ENCODE assay signal across 18 cellular contexts in genomic region chr11:95821640-95822039, GRCh38. TPM values are rescaled to one million over a fixed set of nuclear protein-coding genes. Genes with fewer than 3 reads are reported as not detected.
A peak's percentile ranks its signal among the peaks of the same experiment; 100 is the strongest.
DNase-seq lines count a peak whose midpoint lies in the region; ATAC-seq and TF ChIP-seq lines count a peak whose summit lies in the region.
"Had no signal": no experiment of that assay in that cellular context is flagged by ENCODE, and none has a peak within 500 bp of the region (broad histone marks: within the 10 kb centered on the region; RNA-seq: fewer than 3 reads in every experiment).

No MANE protein-coding gene starts in this region.

- H3K27me3 ChIP-seq in adipocyte (replicated peaks; ENCODE audit: control insufficient read depth, insufficient read depth, low read length), result no peaks in the 10 kb centered on the region

- no peak for TF ChIP-seq CTCF in fibroblast of pulmonary artery (IDR thresholded peaks at IDR 0.05; ENCODE audit: low read length, missing control alignments)

- intact Hi-C loops in activated naive CD4-positive, alpha-beta T cell treated with anti-CD3 and anti-CD28 coated beads for 36 hours (cut with micrococcal nuclease), result no loop called here

- CTCF ChIA-PET in activated naive CD4-positive, alpha-beta T cell treated with anti-CD3 and anti-CD28 coated beads, Interleukin-2, amount 10 ng/mL, durations not matched to agents 7 days and 5 days (lab: Charles Lee), result no interaction called here
- CTCF ChIA-PET in activated naive CD4-positive, alpha-beta T cell treated with anti-CD3 and anti-CD28 coated beads for 36 hours (lab: Charles Lee), result no interaction called here

- no peak overlapping the region for H3K9ac ChIP-seq in adipocyte (ENCODE audit: low read length)

- DNase-seq in activated naive CD4-positive, alpha-beta T cell treated with anti-CD3 and anti-CD28 coated beads, Interleukin-2, amount 10 ng/mL, durations not matched to agents 7 days and 5 days, result no peak
- no peak for DNase-seq in activated naive CD4-positive, alpha-beta T cell treated with anti-CD3 and anti-CD28 coated beads for 36 hours
- peak; percentile 58 for DNase-seq in adipocyte (ENCODE audit: low read depth)
- peak; percentile 55 for DNase-seq in fibroblast of pulmonary artery (ENCODE audit: low read depth)
- DNase-seq in stimulated activated effector memory CD8-positive, alpha-beta T cell treated with anti-CD3 and anti-CD28 coated beads, Interleukin-12 subunit alpha, Interleukin-12 subunit beta, amount 100 ng/mL, for 72 hours (ENCODE audit: low spot score in 2 of 2), result no peak
- no peak for DNase-seq in NCI-H2107 (lab: John Stamatoyannopoulos, UW)
- DNase-seq: activated CD8-positive, alpha-beta memory T cell treated with anti-CD3 and anti-CD28 coated beads for 24 hours; activated effector memory CD4-positive, alpha-beta T cell treated with anti-CD3 and anti-CD28 coated beads, Interleukin-2, amount 50 U/mL, for 16 hours; naive thymus-derived CD8-positive, alpha-beta T cell; NCI-H1436; NCI-H345; NK-92 treated with Interleukin-12 subunit alpha and Interleukin-12 subunit beta, amount 100 ng/mL, for 24 hours; stimulated activated naive CD4-positive, alpha-beta T cell treated with Interleukin-2 at 50 U/mL for 16 hours; T-helper 1 cell had no signal

- peaks cover 58% of the 10 kb centered on the region for H3K36me3 Mint-ChIP-seq in activated naive CD4-positive, alpha-beta T cell treated with anti-CD3 and anti-CD28 coated beads, Interleukin-2, amount 10 ng/mL, durations not matched to agents 7 days and 5 days
- H3K36me3 Mint-ChIP-seq in activated naive CD4-positive, alpha-beta T cell treated with anti-CD3 and anti-CD28 coated beads for 36 hours (ENCODE audit: low read depth), result peaks cover 32% of the 10 kb centered on the region
- H3K36me3 Mint-ChIP-seq in stimulated activated effector memory CD8-positive, alpha-beta T cell treated with anti-CD3 and anti-CD28 coated beads, Interleukin-12 subunit alpha, Interleukin-12 subunit beta, amount 100 ng/mL, for 72 hours, result peaks cover 95% of the 10 kb centered on the region

- H3K4me1 Mint-ChIP-seq in activated naive CD4-positive, alpha-beta T cell treated with anti-CD3 and anti-CD28 coated beads, Interleukin-2, amount 10 ng/mL, durations not matched to agents 7 days and 5 days, result no peaks in the 10 kb centered on the region
- no peaks in the 10 kb centered on the region for H3K4me1 Mint-ChIP-seq in activated naive CD4-positive, alpha-beta T cell treated with anti-CD3 and anti-CD28 coated beads for 36 hours (ENCODE audit: low read depth)
- H3K4me1 Mint-ChIP-seq in stimulated activated effector memory CD8-positive, alpha-beta T cell treated with anti-CD3 and anti-CD28 coated beads, Interleukin-12 subunit alpha, Interleukin-12 subunit beta, amount 100 ng/mL, for 72 hours, result no peaks in the 10 kb centered on the region
- H3K4me1 Mint-ChIP-seq: brain had no signal

- H3K36me3 ChIP-seq in adipocyte (ENCODE audit: control insufficient read depth, insufficient read depth, low read length, severe bottlenecking), result peaks cover 41% of the 10 kb centered on the region

- H3K27ac Mint-ChIP-seq in activated naive CD4-positive, alpha-beta T cell treated with anti-CD3 and anti-CD28 coated beads, Interleukin-2, amount 10 ng/mL, durations not matched to agents 7 days and 5 days, result peak overlapping the region; percentile 58
- no peak overlapping the region for H3K27ac Mint-ChIP-seq in activated naive CD4-positive, alpha-beta T cell treated with anti-CD3 and anti-CD28 coated beads for 36 hours
- peak overlapping the region; percentile 71 for H3K27ac Mint-ChIP-seq in stimulated activated effector memory CD8-positive, alpha-beta T cell treated with anti-CD3 and anti-CD28 coated beads, Interleukin-12 subunit alpha, Interleukin-12 subunit beta, amount 100 ng/mL, for 72 hours

- no peak overlapping the region for H3K4me3 ChIP-seq in adipocyte (ENCODE audit: low read length)
- no peak overlapping the region for H3K4me3 ChIP-seq in fibroblast of pulmonary artery (replicated peaks; ENCODE audit: low read depth, low read length)
- H3K4me3 ChIP-seq: lung had no signal

- no peak for ATAC-seq in stimulated activated effector memory CD8-positive, alpha-beta T cell treated with anti-CD3 and anti-CD28 coated beads, Interleukin-12 subunit alpha, Interleukin-12 subunit beta, amount 100 ng/mL, for 72 hours
- ATAC-seq in HG03521 (IDR thresholded peaks at IDR 0.05; ENCODE audit: unreplicated experiment) (no peak), HG02885 (IDR thresholded peaks at IDR 0.05; ENCODE audit: poor library complexity, unreplicated experiment) (no peak)
- ATAC-seq: naive thymus-derived CD8-positive, alpha-beta T cell had no signal

- H3K9me3 ChIP-seq in adipocyte (ENCODE audit: control insufficient read depth, low read length), result no peaks in the 10 kb centered on the region

- H3K27me3 Mint-ChIP-seq in activated naive CD4-positive, alpha-beta T cell treated with anti-CD3 and anti-CD28 coated beads, Interleukin-2, amount 10 ng/mL, durations not matched to agents 7 days and 5 days, result no peaks in the 10 kb centered on the region
- no peaks in the 10 kb centered on the region for H3K27me3 Mint-ChIP-seq in activated naive CD4-positive, alpha-beta T cell treated with anti-CD3 and anti-CD28 coated beads for 36 hours (ENCODE audit: low read depth)
- H3K27me3 Mint-ChIP-seq: brain; naive thymus-derived CD8-positive, alpha-beta T cell had no signal

- H3K4me1 ChIP-seq in adipocyte (ENCODE audit: control insufficient read depth, insufficient read depth, low read length), result no peaks in the 10 kb centered on the region

- no peaks in the 10 kb centered on the region for H3K9me3 Mint-ChIP-seq in activated naive CD4-positive, alpha-beta T cell treated with anti-CD3 and anti-CD28 coated beads, Interleukin-2, amount 10 ng/mL, durations not matched to agents 7 days and 5 days
- H3K9me3 Mint-ChIP-seq in activated naive CD4-positive, alpha-beta T cell treated with anti-CD3 and anti-CD28 coated beads for 36 hours, result no peaks in the 10 kb centered on the region
- no peaks in the 10 kb centered on the region for H3K9me3 Mint-ChIP-seq in stimulated activated effector memory CD8-positive, alpha-beta T cell treated with anti-CD3 and anti-CD28 coated beads, Interleukin-12 subunit alpha, Interleukin-12 subunit beta, amount 100 ng/mL, for 72 hours
- H3K9me3 Mint-ChIP-seq: brain; naive thymus-derived CD8-positive, alpha-beta T cell had no signal

- H3K4me3 Mint-ChIP-seq in activated naive CD4-positive, alpha-beta T cell treated with anti-CD3 and anti-CD28 coated beads, Interleukin-2, amount 10 ng/mL, durations not matched to agents 7 days and 5 days, result no peak overlapping the region
- H3K4me3 Mint-ChIP-seq in activated naive CD4-positive, alpha-beta T cell treated with anti-CD3 and anti-CD28 coated beads for 36 hours, result no peak overlapping the region
- H3K4me3 Mint-ChIP-seq in stimulated activated effector memory CD8-positive, alpha-beta T cell treated with anti-CD3 and anti-CD28 coated beads, Interleukin-12 subunit alpha, Interleukin-12 subunit beta, amount 100 ng/mL, for 72 hours, result no peak overlapping the region
- H3K4me3 Mint-ChIP-seq: brain; naive thymus-derived CD8-positive, alpha-beta T cell had no signal

RNA-seq across cellular contexts. Expression of gene CEP57, which starts 31.3 kb away (rescaled TPM):
- total RNA-seq in activated naive CD4-positive, alpha-beta T cell treated with anti-CD3 and anti-CD28 coated beads for 36 hours, result 100 to 1,000 TPM; 110 to 115 TPM

RNA-seq across cellular contexts. Expression of gene FAM76B, which starts 32.1 kb away (rescaled TPM):
- total RNA-seq in activated naive CD4-positive, alpha-beta T cell treated with anti-CD3 and anti-CD28 coated beads for 36 hours, result 10 to 100 TPM; 70.3 to 71.4 TPM

Comparison
In these comparisons a context has a peak if more than half of its experiments do, and no peak if none do; other contexts are left out.
1. DNase-seq: peak in adipocyte (single experiment) and fibroblast of pulmonary artery (single experiment); none in activated naive CD4-positive, alpha-beta T cell treated with anti-CD3 and anti-CD28 coated beads, Interleukin-2, amount 10 ng/mL, durations not matched to agents 7 days and 5 days (single experiment), activated naive CD4-positive, alpha-beta T cell treated with anti-CD3 and anti-CD28 coated beads for 36 hours (single experiment), stimulated activated effector memory CD8-positive, alpha-beta T cell treated with anti-CD3 and anti-CD28 coated beads, Interleukin-12 subunit alpha, Interleukin-12 subunit beta, amount 100 ng/mL, for 72 hours (0 of 2) and NCI-H2107 (single experiment).